Comparison of ENCODE assay signal across 19 cellular contexts in genomic region chr9:95465115-95465514, GRCh38.
"Had no signal": no experiment of that assay in that cellular context is flagged by ENCODE, and none has a peak within 500 bp of the region (broad histone marks: within the 10 kb centered on the region; RNA-seq: fewer than 3 reads in every experiment).

No MANE protein-coding gene starts in this region.

- H3K9ac ChIP-seq: neural progenitor cell had no signal

- H3K4me3 ChIP-seq: adrenal gland, colonic mucosa, esophagus squamous epithelium, gastroesophageal sphincter, heart right ventricle, lower lobe of right lung, neural progenitor cell, spleen, thyroid gland had no signal

- H3K36me3 ChIP-seq: colonic mucosa had no signal

- H3K27ac ChIP-seq: adrenal gland, colonic mucosa, esophagus squamous epithelium, gastroesophageal sphincter, heart right ventricle, lower lobe of right lung, neural progenitor cell, spleen, thyroid gland, VCaP had no signal

- H3K27me3 ChIP-seq: adrenal gland, colonic mucosa, esophagus squamous epithelium, gastroesophageal sphincter, neural progenitor cell, thyroid gland had no signal

- DNase-seq: activated CD4-positive, alpha-beta T cell treated with anti-CD3 and anti-CD28 coated beads for 1 hour; activated gamma-delta T cell treated with Interleukin-2 at 50 U/mL for 16 hours; activated T-cell treated with anti-CD3 and anti-CD28 coated beads, Interleukin-2, amount 50 U/mL, for 1 hour; adrenal gland; colonic mucosa; endodermal cell; esophagus squamous epithelium; heart right ventricle; lower lobe of right lung; naive thymus-derived CD8-positive, alpha-beta T cell; retina; spleen; stimulated activated CD4-positive, alpha-beta T cell treated with anti-CD3 and anti-CD28 coated beads, Interleukin-4, amount 100 ng/mL, for 24 hours; stimulated activated naive CD8-positive, alpha-beta T cell treated with anti-CD3 and anti-CD28 coated beads, Interleukin-15, Interleukin-2, amounts not matched to agents 100 U/mL and 50 U/mL, for 24 hours; thyroid gland had no signal

- ATAC-seq: gastroesophageal sphincter; heart right ventricle; left lobe of liver; lower lobe of right lung; naive thymus-derived CD8-positive, alpha-beta T cell; stimulated activated naive CD8-positive, alpha-beta T cell treated with anti-CD3 and anti-CD28 coated beads, Interleukin-15, Interleukin-2, amounts not matched to agents 100 U/mL and 50 U/mL, for 24 hours had no signal

- H3K9me3 ChIP-seq: adrenal gland, colonic mucosa, esophagus squamous epithelium, gastroesophageal sphincter, heart right ventricle, lower lobe of right lung, spleen, thyroid gland had no signal

- H2AFZ ChIP-seq: neural progenitor cell had no signal

- H3K4me2 ChIP-seq: neural progenitor cell had no signal
